In the genomic region with DNA sequence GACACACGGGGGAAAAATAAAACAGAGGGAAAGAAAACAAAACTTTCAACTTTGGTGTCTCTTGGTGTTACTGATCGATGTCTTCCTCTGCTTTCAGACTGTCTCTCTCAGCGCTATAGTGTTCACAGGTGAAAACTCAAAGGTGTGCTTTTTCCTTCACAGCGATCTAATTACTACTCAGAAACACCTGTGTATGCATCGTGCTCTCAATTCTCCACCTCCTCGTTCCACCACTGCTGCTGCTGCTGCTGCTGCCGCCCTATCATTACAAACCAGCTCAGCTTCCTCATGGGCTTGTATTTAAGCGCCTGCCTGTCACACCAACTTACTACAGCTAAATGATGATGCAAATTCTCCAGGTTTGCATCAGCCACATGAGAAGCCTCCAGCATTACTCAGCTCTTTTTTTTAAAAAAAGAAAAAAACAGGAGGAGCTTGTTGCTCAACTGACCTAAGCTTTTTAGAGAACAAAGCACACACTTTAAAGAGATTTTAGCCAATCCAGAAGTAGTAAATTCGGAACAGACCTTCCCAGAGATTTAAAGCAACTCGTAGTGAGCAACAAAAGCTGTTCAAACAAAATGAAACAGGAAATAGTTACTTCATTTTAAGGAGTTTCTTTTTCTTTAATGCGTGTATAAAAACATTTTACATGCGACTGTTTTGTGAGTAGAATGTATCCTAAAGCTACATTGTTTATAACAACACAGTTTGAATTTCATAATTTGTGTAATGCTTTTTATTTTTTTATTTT, we compare ENCODE assay signal across 8 cellular contexts. TPM values are rescaled to one million over a fixed set of nuclear protein-coding genes. Genes with fewer than 3 reads are reported as not detected.
DNase-seq lines count a peak whose midpoint lies in the region; ATAC-seq and TF ChIP-seq lines count a peak whose summit lies in the region.

Gene SLC7A11, minus strand, starts transcription at position 274 of the 754 bp plus-strand sequence. CDS start 280 bp downstream, outside the sequence.

- no peak within 1 kb of the TSS for H3K27ac ChIP-seq in tibial nerve

- TF ChIP-seq POLR2A in tibial nerve (IDR thresholded peaks at IDR 0.05), result no peak

- H3K4me3 ChIP-seq in tibial nerve, result peak within 1 kb of the TSS in 3 of 4 donors; percentile 2 to 42 (median 10)

- H3K36me3 Mint-ChIP-seq in nephron progenitor cell (ENCODE audit: low read depth), result no peaks in the 10 kb centered on the region

- H3K36me3 ChIP-seq in tibial nerve, result no peaks in the 10 kb centered on the region

- H3K9me3 ChIP-seq in tibial nerve, result no peaks in the 10 kb centered on the region

- H3K4me1 Mint-ChIP-seq in nephron progenitor cell, result peaks cover 32% of the 10 kb centered on the region

- H3K27me3 Mint-ChIP-seq in nephron progenitor cell (ENCODE audit: low read depth, poor library complexity), result no peaks in the 10 kb centered on the region

- no peaks in the 10 kb centered on the region for H3K27me3 ChIP-seq in tibial nerve

- peak; percentile 92 for DNase-seq in DMS153 treated with DMSO at 0.1 percent for 48 hours (lab: John Stamatoyannopoulos, UW; ENCODE audit: unreplicated experiment)
- peak; percentile 77 for DNase-seq in HK-2 (ENCODE audit: unreplicated experiment)
- DNase-seq in NCI-H82 (lab: John Stamatoyannopoulos, UW), result peak; percentile 89
- DNase-seq in activated T-cell treated with anti-CD3 and anti-CD28 coated beads for 48 hours (ENCODE audit: low read depth), result peak; percentile 21
- DNase-seq in fibroblast of peridontal ligament (ENCODE audit: extremely low read depth), result peak; percentile 99
- peak; percentile 46 for DNase-seq in nephron progenitor cell
- DNase-seq in tibial nerve (ENCODE audit: low spot score in 2 of 2), result peak in 1 of 2 donors; percentile 35

- H3K9me3 Mint-ChIP-seq in nephron progenitor cell, result no peaks in the 10 kb centered on the region

- peak within 1 kb of the TSS; percentile 84 for H3K4me3 Mint-ChIP-seq in nephron progenitor cell

- TF ChIP-seq EP300 in tibial nerve (IDR thresholded peaks at IDR 0.05), result peak in 1 of 2 donors; percentile 50

- WGBS in tibial nerve, 2 donors, result 16% methylated on average over 12 of the region's 12 CpGs

- peaks cover 0 to 13% (median 3%) of the 10 kb centered on the region in 4 donors for H3K4me1 ChIP-seq in tibial nerve

- no peak for TF ChIP-seq CTCF in nephron progenitor cell (IDR thresholded peaks at IDR 0.05)
- TF ChIP-seq CTCF in tibial nerve (IDR thresholded peaks at IDR 0.05), result no peak

- ATAC-seq in GM19468 (IDR thresholded peaks at IDR 0.05; ENCODE audit: extremely low read depth, unreplicated experiment), result peak; percentile 99

- peak within 1 kb of the TSS; percentile 98 for H3K27ac Mint-ChIP-seq in nephron progenitor cell

RNA-seq across cellular contexts. Expression of gene SLC7A11, which starts in this region (rescaled TPM):
- total RNA-seq in tibial nerve, result under 1 TPM; under 0.01 to 0.30 (median 0.21) TPM
